Comparison of ENCODE assay signal across 8 cellular contexts in the genomic region with DNA sequence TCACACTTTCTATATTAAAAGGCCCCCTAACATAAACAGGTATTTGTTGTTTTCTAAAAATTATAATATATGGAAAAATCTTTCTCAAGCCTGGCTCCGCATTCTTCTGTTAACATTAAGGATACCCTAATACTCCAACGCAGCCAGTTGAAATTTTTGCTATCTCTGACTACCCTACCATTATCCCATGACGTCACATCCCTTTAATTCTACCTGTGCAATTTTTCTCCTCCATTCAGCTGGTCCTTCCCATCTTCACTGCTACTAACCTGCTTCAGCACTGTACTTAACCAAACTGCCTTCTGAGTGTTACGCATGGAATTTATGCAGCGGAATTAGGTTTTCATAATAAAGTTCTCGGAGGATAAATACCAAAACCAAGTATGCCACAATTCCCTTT. TPM values are rescaled to one million over a fixed set of nuclear protein-coding genes. Genes with fewer than 3 reads are reported as not detected.
DNase-seq lines count a peak whose midpoint lies in the region; ATAC-seq and TF ChIP-seq lines count a peak whose summit lies in the region.

No MANE protein-coding gene starts in this region.

- in situ Hi-C loops in G401 (cut with HindIII; ENCODE audit: low sequenced_read_pairs), result no loop called here

- intact Hi-C loops in activated T-helper 2 cell treated with anti-CD3 and anti-CD28 coated beads, Interferon-gamma antibody, Interleukin-2, Interleukin-4, amounts not matched to agents 10 μg/mL and 5 μg/mL and 100 μg/mL, durations not matched to agents 14 hours and 24 hours and 36 hours (cut with micrococcal nuclease), result loop anchor here (2.0 to 10.0 kb wide), 8 partner anchors 17 to 1735 kb away; a partner anchor contains a TSS
- intact Hi-C loops in testis (cut with DNase I; ENCODE audit: low total_unique reads), result no loop called here

- no peaks in the 10 kb centered on the region for H3K27me3 Mint-ChIP-seq in activated CD8-positive, alpha-beta memory T cell treated with anti-CD3 and anti-CD28 coated beads, Interleukin-2, amount 10 ng/mL, durations not matched to agents 7 days and 5 days
- H3K27me3 Mint-ChIP-seq in activated T-helper 2 cell treated with anti-CD3 and anti-CD28 coated beads, Interferon-gamma antibody, Interleukin-2, Interleukin-4, amounts not matched to agents 10 μg/mL and 5 μg/mL and 100 μg/mL, durations not matched to agents 14 hours and 24 hours and 36 hours (ENCODE audit: low read depth), result no peaks in the 10 kb centered on the region

- peaks cover 33% of the 10 kb centered on the region for H3K4me1 Mint-ChIP-seq in activated CD8-positive, alpha-beta memory T cell treated with anti-CD3 and anti-CD28 coated beads, Interleukin-2, amount 10 ng/mL, durations not matched to agents 7 days and 5 days
- peaks cover 30% of the 10 kb centered on the region for H3K4me1 Mint-ChIP-seq in activated T-helper 2 cell treated with anti-CD3 and anti-CD28 coated beads, Interferon-gamma antibody, Interleukin-2, Interleukin-4, amounts not matched to agents 10 μg/mL and 5 μg/mL and 100 μg/mL, durations not matched to agents 14 hours and 24 hours and 36 hours (ENCODE audit: low read depth)

- H3K27me3 ChIP-seq in kidney epithelial cell (ENCODE audit: control insufficient read depth, insufficient read depth, low read length) (no peaks in the 10 kb centered on the region), testis (no peaks in the 10 kb centered on the region)

- peak overlapping the region; percentile 96 for H3K27ac Mint-ChIP-seq in activated CD8-positive, alpha-beta memory T cell treated with anti-CD3 and anti-CD28 coated beads, Interleukin-2, amount 10 ng/mL, durations not matched to agents 7 days and 5 days
- no peak overlapping the region for H3K27ac Mint-ChIP-seq in activated T-helper 2 cell treated with anti-CD3 and anti-CD28 coated beads, Interferon-gamma antibody, Interleukin-2, Interleukin-4, amounts not matched to agents 10 μg/mL and 5 μg/mL and 100 μg/mL, durations not matched to agents 14 hours and 24 hours and 36 hours

- peak overlapping the region; percentile 99 for H3K4me3 ChIP-seq in kidney epithelial cell (ENCODE audit: low read depth, low read length)
- H3K4me3 ChIP-seq in testis, result peak overlapping the region; percentile 66 to 93

- no peak for ATAC-seq in activated CD8-positive, alpha-beta memory T cell treated with anti-CD3 and anti-CD28 coated beads, Interleukin-2, amount 10 ng/mL, durations not matched to agents 7 days and 5 days
- no peak for ATAC-seq in GM19397 (IDR thresholded peaks at IDR 0.05; ENCODE audit: unreplicated experiment)

- TF ChIP-seq POLR2A in testis (IDR thresholded peaks at IDR 0.05), result no peak

- WGBS in testis, 2 donors, result 51 to 65% methylated on average over 6 of the region's 6 CpGs

- peak overlapping the region in 1 of 2 donors; percentile 88 for H3K27ac ChIP-seq in testis

- no peaks in the 10 kb centered on the region for H3K9me3 ChIP-seq in testis

- CTCF ChIA-PET in activated CD8-positive, alpha-beta memory T cell treated with anti-CD3 and anti-CD28 coated beads, Interleukin-2, amount 10 ng/mL, durations not matched to agents 7 days and 5 days (lab: Charles Lee), result interaction anchor here (3.1 kb wide), 1 partner anchor 18 kb away, joined by 12 read pairs; no protein-coding TSS in a partner anchor

- DNase-seq in activated CD8-positive, alpha-beta memory T cell treated with anti-CD3 and anti-CD28 coated beads, Interleukin-2, amount 10 ng/mL, durations not matched to agents 7 days and 5 days, result no peak
- DNase-seq in activated CD8-positive, alpha-beta memory T cell treated with anti-CD3 and anti-CD28 coated beads for 24 hours, result no peak
- DNase-seq in activated T-helper 2 cell treated with anti-CD3 and anti-CD28 coated beads, Interferon-gamma antibody, Interleukin-2, Interleukin-4, amounts not matched to agents 10 μg/mL and 5 μg/mL and 100 μg/mL, durations not matched to agents 14 hours and 24 hours and 36 hours (ENCODE audit: low spot score), result no peak
- DNase-seq in kidney epithelial cell (ENCODE audit: low read depth) (no peak), testis (no peak), HCEC 1CT (no peak), G401 (ENCODE audit: low spot score) (no peak)

- H3K36me3 Mint-ChIP-seq in activated CD8-positive, alpha-beta memory T cell treated with anti-CD3 and anti-CD28 coated beads, Interleukin-2, amount 10 ng/mL, durations not matched to agents 7 days and 5 days, result peaks cover 4% of the 10 kb centered on the region
- peaks cover 25% of the 10 kb centered on the region for H3K36me3 Mint-ChIP-seq in activated T-helper 2 cell treated with anti-CD3 and anti-CD28 coated beads, Interferon-gamma antibody, Interleukin-2, Interleukin-4, amounts not matched to agents 10 μg/mL and 5 μg/mL and 100 μg/mL, durations not matched to agents 14 hours and 24 hours and 36 hours (ENCODE audit: low read depth)

- H3K4me3 Mint-ChIP-seq in activated CD8-positive, alpha-beta memory T cell treated with anti-CD3 and anti-CD28 coated beads, Interleukin-2, amount 10 ng/mL, durations not matched to agents 7 days and 5 days, result peak overlapping the region; percentile 97
- peak overlapping the region; percentile 89 for H3K4me3 Mint-ChIP-seq in activated T-helper 2 cell treated with anti-CD3 and anti-CD28 coated beads, Interferon-gamma antibody, Interleukin-2, Interleukin-4, amounts not matched to agents 10 μg/mL and 5 μg/mL and 100 μg/mL, durations not matched to agents 14 hours and 24 hours and 36 hours (ENCODE audit: low read depth)

- no peaks in the 10 kb centered on the region for H3K9me3 Mint-ChIP-seq in activated CD8-positive, alpha-beta memory T cell treated with anti-CD3 and anti-CD28 coated beads, Interleukin-2, amount 10 ng/mL, durations not matched to agents 7 days and 5 days (ENCODE audit: low read depth)
- H3K9me3 Mint-ChIP-seq in activated T-helper 2 cell treated with anti-CD3 and anti-CD28 coated beads, Interferon-gamma antibody, Interleukin-2, Interleukin-4, amounts not matched to agents 10 μg/mL and 5 μg/mL and 100 μg/mL, durations not matched to agents 14 hours and 24 hours and 36 hours, result no peaks in the 10 kb centered on the region

- H3K4me1 ChIP-seq in testis, result peaks cover 9% of the 10 kb centered on the region

- H3K36me3 ChIP-seq in kidney epithelial cell (ENCODE audit: control insufficient read depth, insufficient read depth, low read length) (no peaks in the 10 kb centered on the region), testis (ENCODE audit: low read depth, missing control alignments) (no peaks in the 10 kb centered on the region)

- TF ChIP-seq CTCF in kidney epithelial cell (IDR thresholded peaks at IDR 0.05; ENCODE audit: insufficient read depth, low read length, poor library complexity, severe bottlenecking) (no peak), testis (IDR thresholded peaks at IDR 0.05) (no peak)

RNA-seq across cellular contexts. Expression of a gene that starts 1.0 kb away (rescaled TPM):
- 10 to 100 TPM; 35.0 to 37.1 TPM for total RNA-seq in activated CD8-positive, alpha-beta memory T cell treated with anti-CD3 and anti-CD28 coated beads, Interleukin-2, amount 10 ng/mL, durations not matched to agents 7 days and 5 days
- 42.9 and 43.1 TPM in 2 replicates for total RNA-seq in activated T-helper 2 cell treated with anti-CD3 and anti-CD28 coated beads, Interferon-gamma antibody, Interleukin-2, Interleukin-4, amounts not matched to agents 10 μg/mL and 5 μg/mL and 100 μg/mL, durations not matched to agents 14 hours and 24 hours and 36 hours
- total RNA-seq in kidney epithelial cell (21.7 and 22.5 TPM in 2 replicates), testis (10 to 100 TPM; 27.7 to 31.0 TPM)
- polyA plus RNA-seq in testis (ENCODE audit: insufficient read depth, low read depth, low replicate concordance), result 22.3 TPM
- total RNA-seq in G401 (2014; rRNA removed; shearing (Covaris generic)), result 20.3 and 42.3 TPM in 2 replicates

RNA-seq across cellular contexts. Expression of a gene that starts 19.4 kb away (rescaled TPM):
- 10 to 100 TPM; 11.2 to 14.5 TPM for total RNA-seq in activated CD8-positive, alpha-beta memory T cell treated with anti-CD3 and anti-CD28 coated beads, Interleukin-2, amount 10 ng/mL, durations not matched to agents 7 days and 5 days
- 21.8 and 24.1 TPM in 2 replicates for total RNA-seq in activated T-helper 2 cell treated with anti-CD3 and anti-CD28 coated beads, Interferon-gamma antibody, Interleukin-2, Interleukin-4, amounts not matched to agents 10 μg/mL and 5 μg/mL and 100 μg/mL, durations not matched to agents 14 hours and 24 hours and 36 hours
- total RNA-seq in kidney epithelial cell (27.5 and 33.4 TPM in 2 replicates), testis (10 to 100 TPM; 35.7 to 42.1 TPM)
- polyA plus RNA-seq in testis (ENCODE audit: insufficient read depth, low read depth, low replicate concordance), result 22.1 TPM
- 66.5 and 75.0 TPM in 2 replicates for total RNA-seq in G401 (2014; rRNA removed; shearing (Covaris generic))
